8 cellular contexts compared by ENCODE assay signal in genomic region chr19:16285079-16285478, GRCh38. TPM values are rescaled to one million over a fixed set of nuclear protein-coding genes. Genes with fewer than 3 reads are reported as not detected.
DNase-seq lines count a peak whose midpoint lies in the region; ATAC-seq and TF ChIP-seq lines count a peak whose summit lies in the region.
"Not testable (repeated sequence)": the region's sequence is repeated elsewhere in the genome, so short reads cannot be mapped to it uniquely, and the experiment has no call there.

No MANE protein-coding gene starts in this region.

- H3K27ac Mint-ChIP-seq in CD14-positive monocyte = peak overlapping the region; percentile 97 to 99 (median 98)
- H3K27ac Mint-ChIP-seq in activated CD4-positive, alpha-beta T cell treated with anti-CD3 and anti-CD28 coated beads, Interleukin-2, amount 10 ng/mL, durations not matched to agents 7 days and 5 days = peak overlapping the region; percentile 36

- H3K27ac ChIP-seq in cingulate gyrus (ENCODE audit: low read depth, low read length) (peak overlapping the region; percentile 19), heart right ventricle (peak overlapping the region; percentile 91 to 99 (median 98)), muscle layer of colon (ENCODE audit: low read depth, low read length) (peak overlapping the region; percentile 13), rectal smooth muscle tissue (ENCODE audit: low read depth, low read length) (peak overlapping the region; percentile 70), subcutaneous abdominal adipose tissue (ENCODE audit: low read depth, low read length) (peak overlapping the region; percentile 90), upper lobe of right lung (peak overlapping the region; percentile 97)

- not testable (repeated sequence) for H3K4me3 Mint-ChIP-seq in CD14-positive monocyte; activated CD4-positive, alpha-beta T cell treated with anti-CD3 and anti-CD28 coated beads, Interleukin-2, amount 10 ng/mL, durations not matched to agents 7 days and 5 days

- POLR2A ChIA-PET in activated CD4-positive, alpha-beta T cell treated with anti-CD3 and anti-CD28 coated beads, Interleukin-2, amount 10 ng/mL, durations not matched to agents 7 days and 5 days (lab: Charles Lee) = not testable (repeated sequence)

- 73 to 83% methylated on average over 3 of the region's 3 CpGs for WGBS in heart right ventricle, 2 donors

- H3K9ac ChIP-seq in muscle layer of colon (ENCODE audit: low read length); rectal smooth muscle tissue (ENCODE audit: low read length); subcutaneous abdominal adipose tissue (ENCODE audit: low read length in 5 of 5): not testable (repeated sequence)

- ATAC-seq in heart right ventricle, upper lobe of right lung: not testable (repeated sequence)

- TF ChIP-seq CTCF in CD14-positive monocyte (IDR thresholded peaks at IDR 0.05); heart right ventricle (IDR thresholded peaks at IDR 0.05); upper lobe of right lung (IDR thresholded peaks at IDR 0.05): not testable (repeated sequence)

- H3K4me1 Mint-ChIP-seq in CD14-positive monocyte = peaks cover 71% of the 10 kb centered on the region
- peaks cover 56% of the 10 kb centered on the region for H3K4me1 Mint-ChIP-seq in activated CD4-positive, alpha-beta T cell treated with anti-CD3 and anti-CD28 coated beads, Interleukin-2, amount 10 ng/mL, durations not matched to agents 7 days and 5 days

- H3K4me1 ChIP-seq in heart right ventricle (peaks cover 13 to 85% (median 59%) of the 10 kb centered on the region in 9 donors), muscle layer of colon (ENCODE audit: insufficient read depth, low read length) (peaks cover 26% of the 10 kb centered on the region), rectal smooth muscle tissue (ENCODE audit: control insufficient read depth, insufficient read depth, low read length) (peaks cover 17% of the 10 kb centered on the region), subcutaneous abdominal adipose tissue (ENCODE audit: control insufficient read depth in 5 of 5, insufficient read depth in 5 of 5, low read length in 5 of 5) (peaks cover 0 to 58% (median 38%) of the 10 kb centered on the region in 5 donors), upper lobe of right lung (peaks cover 50% of the 10 kb centered on the region)

- H3K9me3 ChIP-seq in heart right ventricle; muscle layer of colon (ENCODE audit: low read length); subcutaneous abdominal adipose tissue (ENCODE audit: control insufficient read depth in 5 of 5, low read length in 5 of 5); upper lobe of right lung: not testable (repeated sequence)

- H3K36me3 Mint-ChIP-seq in CD14-positive monocyte; activated CD4-positive, alpha-beta T cell treated with anti-CD3 and anti-CD28 coated beads, Interleukin-2, amount 10 ng/mL, durations not matched to agents 7 days and 5 days (ENCODE audit: low read depth): not testable (repeated sequence)

- H3K4me3 ChIP-seq in heart right ventricle; muscle layer of colon (ENCODE audit: low read depth in 1 of 2, low read length in 2 of 2); rectal smooth muscle tissue (ENCODE audit: low read length); subcutaneous abdominal adipose tissue (ENCODE audit: low read depth in 1 of 5, low read length in 5 of 5); upper lobe of right lung: not testable (repeated sequence)

- H3K27me3 ChIP-seq in heart right ventricle; muscle layer of colon (ENCODE audit: control insufficient read depth in 1 of 2, insufficient read depth in 2 of 2, low read length in 2 of 2); rectal smooth muscle tissue (ENCODE audit: control insufficient read depth, insufficient read depth, low read length); subcutaneous abdominal adipose tissue (ENCODE audit: control insufficient read depth in 5 of 5, insufficient read depth in 4 of 5, low read length in 5 of 5); upper lobe of right lung: not testable (repeated sequence)

- intact Hi-C loops in CD14-positive monocyte (cut with micrococcal nuclease) = loop anchor here (5.0 kb wide), 1 partner anchor 38 kb away; no protein-coding TSS in a partner anchor
- intact Hi-C loops in heart right ventricle (cut with DNase I) = loop anchor here in 4 of 10 donors (2.0 to 5.0 kb wide), 2 partner anchors 32 to 37 kb away; partner anchors contain the start of gene KLF2 (in 3 of the 4)
- intact Hi-C loops in upper lobe of right lung (cut with DNase I) = not testable (repeated sequence)

- DNase-seq in CD14-positive monocyte (ENCODE audit: low spot score); activated CD4-positive, alpha-beta T cell treated with anti-CD3 and anti-CD28 coated beads, Interleukin-2, amount 10 ng/mL, durations not matched to agents 7 days and 5 days; heart right ventricle; upper lobe of right lung: not testable (repeated sequence)

- CTCF ChIA-PET in activated CD4-positive, alpha-beta T cell treated with anti-CD3 and anti-CD28 coated beads, Interleukin-2, amount 10 ng/mL, durations not matched to agents 7 days and 5 days (lab: Charles Lee) = interaction anchor here (0.7 kb wide), 1 partner anchor 154 kb away, joined by 3 read pairs; no protein-coding TSS in a partner anchor

- H3K9me3 Mint-ChIP-seq in CD14-positive monocyte; activated CD4-positive, alpha-beta T cell treated with anti-CD3 and anti-CD28 coated beads, Interleukin-2, amount 10 ng/mL, durations not matched to agents 7 days and 5 days: not testable (repeated sequence)

- not testable (repeated sequence) for H3K36me3 ChIP-seq in heart right ventricle; muscle layer of colon (ENCODE audit: insufficient read depth, low read length); rectal smooth muscle tissue (ENCODE audit: control insufficient read depth, insufficient read depth, low read length); subcutaneous abdominal adipose tissue (ENCODE audit: control insufficient read depth in 5 of 5, insufficient read depth in 5 of 5, low read length in 5 of 5); upper lobe of right lung

- peaks cover 3 to 21% (median 3%) of the 10 kb centered on the region in 3 donors for H3K27me3 Mint-ChIP-seq in CD14-positive monocyte (ENCODE audit: low read depth in 3 of 3)
- peaks cover 50% of the 10 kb centered on the region for H3K27me3 Mint-ChIP-seq in activated CD4-positive, alpha-beta T cell treated with anti-CD3 and anti-CD28 coated beads, Interleukin-2, amount 10 ng/mL, durations not matched to agents 7 days and 5 days

RNA-seq across cellular contexts. Expression of gene KLF2, which starts 39.5 kb away (rescaled TPM):
- polyA plus RNA-seq in CD14-positive monocyte (10 to 100 TPM; 34.0 to 51.4 TPM), heart right ventricle (10 to 100 TPM; 22.4 to 73.5 TPM)
- 100 to 1,000 TPM; 253 to 255 TPM for total RNA-seq in activated CD4-positive, alpha-beta T cell treated with anti-CD3 and anti-CD28 coated beads, Interleukin-2, amount 10 ng/mL, durations not matched to agents 7 days and 5 days
- total RNA-seq in heart right ventricle (10 to 100 TPM; 25.5 to 76.2 (median 50.4) TPM), upper lobe of right lung (198 TPM)

Comparison
In these comparisons a context has a peak if more than half of its experiments do, and no peak if none do; other contexts are left out.
1. H3K27ac ChIP-seq: peak in every context shown above with its lines; median percentile 98 in heart right ventricle; 97 in upper lobe of right lung; 90 in subcutaneous abdominal adipose tissue; 70 in rectal smooth muscle tissue; 19 in cingulate gyrus; 13 in muscle layer of colon.